In genomic region chr13:30844548-30845296, GRCh38 we compare ENCODE assay signal across 20 cellular contexts.
A peak's percentile ranks its signal among the peaks of the same experiment; 100 is the strongest.
DNase-seq lines count a peak whose midpoint lies in the region; ATAC-seq and TF ChIP-seq lines count a peak whose summit lies in the region.
"Had no signal": no experiment of that assay in that cellular context is flagged by ENCODE, and none has a peak within 500 bp of the region (broad histone marks: within the 10 kb centered on the region; RNA-seq: fewer than 3 reads in every experiment).

No MANE protein-coding gene starts in this region.

- H3K4me3 ChIP-seq in BLaER1, result no peak overlapping the region
- H3K4me3 ChIP-seq in spleen, result no peak overlapping the region
- H3K4me3 ChIP-seq in mucosa of descending colon, result no peak overlapping the region
- H3K4me3 ChIP-seq: coronary artery, Peyer's patch had no signal

- H3K4me1 ChIP-seq in BLaER1 (peaks cover 56% of the 10 kb centered on the region), foreskin keratinocyte (peaks cover 12% of the 10 kb centered on the region), spleen (peaks cover 0 to 14% (median 4%) of the 10 kb centered on the region in 6 donors), mucosa of descending colon (ENCODE audit: low read depth) (no peaks in the 10 kb centered on the region)
- H3K4me1 ChIP-seq: Peyer's patch had no signal

- DNase-seq in DMS114 treated with DMSO at 0.1 percent for 48 hours (lab: John Stamatoyannopoulos, UW; ENCODE audit: unreplicated experiment) (peak; percentile 4), OCI-M1 (lab: John Stamatoyannopoulos, UW) (peak; percentile 0), foreskin keratinocyte (no peak), spleen (no peak), mucosa of descending colon (no peak)
- no peak for DNase-seq in activated CD4-positive, CD25-positive, alpha-beta regulatory T cell treated with anti-CD3 and anti-CD28 coated beads, Interleukin-2, amount 50 U/mL, for 72 hours
- DNase-seq: activated CD4-positive, alpha-beta T cell treated with anti-CD3 and anti-CD28 coated beads for 4 hours; activated naive CD4-positive, alpha-beta T cell treated with anti-CD3 and anti-CD28 coated beads, Interleukin-2, amount 10 ng/mL, durations not matched to agents 7 days and 5 days; activated T-cell treated with anti-CD3 and anti-CD28 coated beads for 4 hours; BE2C; DMS79; foreskin fibroblast; left colon; NCI-H1092 treated with DMSO at 0.1 percent for 48 hours; NCI-H774; Peyer's patch had no signal

- H3K27ac ChIP-seq in BLaER1 (no peak overlapping the region), foreskin keratinocyte (no peak overlapping the region), spleen (no peak overlapping the region)
- H3K27ac ChIP-seq: coronary artery, HL-60 had no signal

- H3K4me2 ChIP-seq in BLaER1, result peak overlapping the region; percentile 57

- H3K36me3 ChIP-seq in BLaER1 (no peaks in the 10 kb centered on the region), spleen (no peaks in the 10 kb centered on the region), mucosa of descending colon (ENCODE audit: low read depth) (no peaks in the 10 kb centered on the region)
- H3K36me3 ChIP-seq: BE2C, Peyer's patch had no signal

- no peaks in the 10 kb centered on the region for H4K20me1 ChIP-seq in BLaER1

- TF ChIP-seq POLR2A in spleen (IDR thresholded peaks at IDR 0.05), result no peak

- H3K9me3 ChIP-seq in BLaER1, result no peaks in the 10 kb centered on the region; the same call in 1 of the 2 replicates
- no peaks in the 10 kb centered on the region for H3K9me3 ChIP-seq in spleen
- no peaks in the 10 kb centered on the region for H3K9me3 ChIP-seq in mucosa of descending colon
- H3K9me3 ChIP-seq: BE2C, Peyer's patch had no signal

- ATAC-seq in foreskin keratinocyte, result peak; percentile 23
- no peak for ATAC-seq in HG03469 (IDR thresholded peaks at IDR 0.05; ENCODE audit: unreplicated experiment)
- ATAC-seq in mucosa of descending colon, result no peak

- WGBS in spleen, 5 donors, result 82 to 99% (median 95%) methylated on average over 6 of the region's 6 CpGs

- H3K27me3 ChIP-seq in BLaER1 (no peaks in the 10 kb centered on the region), foreskin keratinocyte (no peaks in the 10 kb centered on the region), spleen (replicated peaks in 1 of 7) (no peaks in the 10 kb centered on the region)
- H3K27me3 ChIP-seq: BE2C, Peyer's patch had no signal

- intact Hi-C loops in spleen (cut with DNase I; ENCODE audit: low total_unique reads) (no loop called here), mucosa of descending colon (cut with DNase I, micrococcal nuclease) (no loop called here)

- TF ChIP-seq CTCF in foreskin keratinocyte (conservative IDR thresholded peaks at IDR 0.05), result no peak
- TF ChIP-seq CTCF in spleen (IDR thresholded peaks at IDR 0.05 in 8 of 11, conservative IDR thresholded peaks at IDR 0.05 in 3 of 11), result peak in 1 of 11 experiments; percentile 19
- TF ChIP-seq CTCF in mucosa of descending colon (IDR thresholded peaks at IDR 0.05), result no peak

- H3K9ac ChIP-seq in BLaER1, result no peak overlapping the region

Comparison
In these comparisons a context has a peak if more than half of its experiments do, and no peak if none do; other contexts are left out.
1. DNase-seq: peak in DMS114 treated with DMSO at 0.1 percent for 48 hours (single experiment) and OCI-M1 (single experiment); none in foreskin keratinocyte (0 of 2), activated CD4-positive, CD25-positive, alpha-beta regulatory T cell treated with anti-CD3 and anti-CD28 coated beads, Interleukin-2, amount 50 U/mL, for 72 hours (single experiment), spleen (single experiment) and mucosa of descending colon (0 of 3).